1 cellular context compared by ENCODE assay signal in the genomic region with DNA sequence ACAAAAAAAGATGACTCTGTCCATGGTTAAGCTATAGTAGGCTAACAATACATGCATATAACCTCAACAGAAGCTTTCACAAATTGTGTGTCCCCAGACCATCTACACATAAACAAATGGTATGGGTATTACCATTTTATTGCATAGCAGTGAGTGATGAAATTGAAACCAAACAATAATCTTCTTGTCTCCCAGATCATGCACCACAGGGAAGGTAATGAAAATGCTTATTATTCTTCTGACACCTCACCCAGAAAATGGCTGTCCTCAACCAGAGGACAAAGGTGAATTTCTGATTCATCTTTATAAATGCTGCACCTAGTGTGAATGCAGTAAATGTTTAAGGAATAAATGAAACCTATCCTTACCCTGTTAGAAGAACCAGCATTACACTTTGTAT.
TF ChIP-seq lines count a peak whose summit lies in the region.

No MANE protein-coding gene starts in this region.

TF ChIP-seq in HCT116, 20 proteins besides CTCF, POLR2A, EP300 and RAD21 (continued from another document):
- TF ChIP-seq TCF7L2 (IDR thresholded peaks at IDR 0.05; ENCODE audit: borderline replicate concordance, extremely low read depth, insufficient read depth, insufficient read length): no peak
- no peak for TF ChIP-seq EZH2 (IDR thresholded peaks at IDR 0.05)
TF ChIP-seq in HCT116: peak in this region for 0.
